In the genomic region with DNA sequence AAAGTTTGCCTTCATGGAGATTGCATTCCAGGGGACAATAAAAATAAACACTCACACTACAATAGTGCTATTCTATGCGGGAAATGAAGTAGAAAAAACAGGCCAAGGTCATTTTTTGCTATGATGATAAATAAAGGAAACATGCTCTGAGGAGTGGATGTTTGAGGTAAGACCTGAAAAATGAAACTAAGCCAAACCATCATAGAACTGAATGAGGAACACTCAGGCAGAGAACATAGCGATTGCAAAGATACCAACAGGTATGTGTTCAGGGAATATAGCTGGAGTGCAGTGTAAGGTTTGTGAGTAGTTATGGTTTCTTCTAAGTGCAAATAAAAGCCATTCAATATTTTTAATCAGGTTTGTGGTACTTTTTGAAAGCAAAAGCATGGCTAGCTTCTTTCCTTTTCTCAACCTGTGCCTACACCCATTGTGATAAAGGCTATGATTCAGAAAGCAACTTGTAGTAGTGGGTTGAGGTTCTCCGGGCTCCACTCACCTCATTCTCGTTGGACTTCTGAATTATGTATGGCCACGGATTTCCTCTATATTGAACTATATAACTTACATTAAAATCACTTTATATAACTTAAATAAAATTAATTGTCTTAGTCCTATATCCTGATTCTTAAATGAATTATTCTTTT, we compare ENCODE assay signal across 1 cellular context.
TF ChIP-seq lines count a peak whose summit lies in the region.

No MANE protein-coding gene starts in this region.

TF ChIP-seq in GM12878, 131 proteins besides CTCF, POLR2A, EP300 and RAD21 (continued from another document):
- TF ChIP-seq, protein P1, sequence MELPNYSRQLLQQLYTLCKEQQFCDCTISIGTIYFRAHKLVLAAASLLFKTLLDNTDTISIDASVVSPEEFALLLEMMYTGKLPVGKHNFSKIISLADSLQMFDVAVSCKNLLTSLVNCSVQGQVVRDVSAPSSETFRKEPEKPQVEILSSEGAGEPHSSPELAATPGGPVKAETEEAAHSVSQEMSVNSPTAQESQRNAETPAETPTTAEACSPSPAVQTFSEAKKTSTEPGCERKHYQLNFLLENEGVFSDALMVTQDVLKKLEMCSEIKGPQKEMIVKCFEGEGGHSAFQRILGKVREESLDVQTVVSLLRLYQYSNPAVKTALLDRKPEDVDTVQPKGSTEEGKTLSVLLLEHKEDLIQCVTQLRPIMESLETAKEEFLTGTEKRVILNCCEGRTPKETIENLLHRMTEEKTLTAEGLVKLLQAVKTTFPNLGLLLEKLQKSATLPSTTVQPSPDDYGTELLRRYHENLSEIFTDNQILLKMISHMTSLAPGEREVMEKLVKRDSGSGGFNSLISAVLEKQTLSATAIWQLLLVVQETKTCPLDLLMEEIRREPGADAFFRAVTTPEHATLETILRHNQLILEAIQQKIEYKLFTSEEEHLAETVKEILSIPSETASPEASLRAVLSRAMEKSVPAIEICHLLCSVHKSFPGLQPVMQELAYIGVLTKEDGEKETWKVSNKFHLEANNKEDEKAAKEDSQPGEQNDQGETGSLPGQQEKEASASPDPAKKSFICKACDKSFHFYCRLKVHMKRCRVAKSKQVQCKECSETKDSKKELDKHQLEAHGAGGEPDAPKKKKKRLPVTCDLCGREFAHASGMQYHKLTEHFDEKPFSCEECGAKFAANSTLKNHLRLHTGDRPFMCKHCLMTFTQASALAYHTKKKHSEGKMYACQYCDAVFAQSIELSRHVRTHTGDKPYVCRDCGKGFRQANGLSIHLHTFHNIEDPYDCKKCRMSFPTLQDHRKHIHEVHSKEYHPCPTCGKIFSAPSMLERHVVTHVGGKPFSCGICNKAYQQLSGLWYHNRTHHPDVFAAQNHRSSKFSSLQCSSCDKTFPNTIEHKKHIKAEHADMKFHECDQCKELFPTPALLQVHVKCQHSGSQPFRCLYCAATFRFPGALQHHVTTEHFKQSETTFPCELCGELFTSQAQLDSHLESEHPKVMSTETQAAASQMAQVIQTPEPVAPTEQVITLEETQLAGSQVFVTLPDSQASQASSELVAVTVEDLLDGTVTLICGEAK (IDR thresholded peaks at IDR 0.05; ENCODE audit: borderline replicate concordance): no peak
- no peak for TF ChIP-seq NRF1 (conservative IDR thresholded peaks at IDR 0.05; ENCODE audit: low read depth, low read length)
- TF ChIP-seq RB1 (IDR thresholded peaks at IDR 0.05; ENCODE audit: borderline replicate concordance): no peak
- no peak for TF ChIP-seq ZNF274 (IDR thresholded peaks at IDR 0.05; ENCODE audit: insufficient read depth, insufficient read length)
- no peak for TF ChIP-seq KLF5 (IDR thresholded peaks at IDR 0.05; ENCODE audit: partially characterized antibody)
- no peak for TF ChIP-seq DPF2 (IDR thresholded peaks at IDR 0.05)
- no peak for TF ChIP-seq CBX5 (IDR thresholded peaks at IDR 0.05; ENCODE audit: low read depth)
- TF ChIP-seq LARP7 (IDR thresholded peaks at IDR 0.05): no peak
- TF ChIP-seq NFYA (IDR thresholded peaks at IDR 0.05; ENCODE audit: borderline replicate concordance, low read depth, low read length): no peak
- TF ChIP-seq SRF (IDR thresholded peaks at IDR 0.05; ENCODE audit: low read depth in 2 of 2, low read length in 2 of 2): no peak
- TF ChIP-seq, protein P2, sequence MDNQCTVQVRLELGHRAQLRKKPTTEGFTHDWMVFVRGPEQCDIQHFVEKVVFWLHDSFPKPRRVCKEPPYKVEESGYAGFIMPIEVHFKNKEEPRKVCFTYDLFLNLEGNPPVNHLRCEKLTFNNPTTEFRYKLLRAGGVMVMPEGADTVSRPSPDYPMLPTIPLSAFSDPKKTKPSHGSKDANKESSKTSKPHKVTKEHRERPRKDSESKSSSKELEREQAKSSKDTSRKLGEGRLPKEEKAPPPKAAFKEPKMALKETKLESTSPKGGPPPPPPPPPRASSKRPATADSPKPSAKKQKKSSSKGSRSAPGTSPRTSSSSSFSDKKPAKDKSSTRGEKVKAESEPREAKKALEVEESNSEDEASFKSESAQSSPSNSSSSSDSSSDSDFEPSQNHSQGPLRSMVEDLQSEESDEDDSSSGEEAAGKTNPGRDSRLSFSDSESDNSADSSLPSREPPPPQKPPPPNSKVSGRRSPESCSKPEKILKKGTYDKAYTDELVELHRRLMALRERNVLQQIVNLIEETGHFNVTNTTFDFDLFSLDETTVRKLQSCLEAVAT (IDR thresholded peaks at IDR 0.05): no peak
- no peak for TF ChIP-seq EED (IDR thresholded peaks at IDR 0.05; ENCODE audit: low read depth)
- TF ChIP-seq, protein P3, sequence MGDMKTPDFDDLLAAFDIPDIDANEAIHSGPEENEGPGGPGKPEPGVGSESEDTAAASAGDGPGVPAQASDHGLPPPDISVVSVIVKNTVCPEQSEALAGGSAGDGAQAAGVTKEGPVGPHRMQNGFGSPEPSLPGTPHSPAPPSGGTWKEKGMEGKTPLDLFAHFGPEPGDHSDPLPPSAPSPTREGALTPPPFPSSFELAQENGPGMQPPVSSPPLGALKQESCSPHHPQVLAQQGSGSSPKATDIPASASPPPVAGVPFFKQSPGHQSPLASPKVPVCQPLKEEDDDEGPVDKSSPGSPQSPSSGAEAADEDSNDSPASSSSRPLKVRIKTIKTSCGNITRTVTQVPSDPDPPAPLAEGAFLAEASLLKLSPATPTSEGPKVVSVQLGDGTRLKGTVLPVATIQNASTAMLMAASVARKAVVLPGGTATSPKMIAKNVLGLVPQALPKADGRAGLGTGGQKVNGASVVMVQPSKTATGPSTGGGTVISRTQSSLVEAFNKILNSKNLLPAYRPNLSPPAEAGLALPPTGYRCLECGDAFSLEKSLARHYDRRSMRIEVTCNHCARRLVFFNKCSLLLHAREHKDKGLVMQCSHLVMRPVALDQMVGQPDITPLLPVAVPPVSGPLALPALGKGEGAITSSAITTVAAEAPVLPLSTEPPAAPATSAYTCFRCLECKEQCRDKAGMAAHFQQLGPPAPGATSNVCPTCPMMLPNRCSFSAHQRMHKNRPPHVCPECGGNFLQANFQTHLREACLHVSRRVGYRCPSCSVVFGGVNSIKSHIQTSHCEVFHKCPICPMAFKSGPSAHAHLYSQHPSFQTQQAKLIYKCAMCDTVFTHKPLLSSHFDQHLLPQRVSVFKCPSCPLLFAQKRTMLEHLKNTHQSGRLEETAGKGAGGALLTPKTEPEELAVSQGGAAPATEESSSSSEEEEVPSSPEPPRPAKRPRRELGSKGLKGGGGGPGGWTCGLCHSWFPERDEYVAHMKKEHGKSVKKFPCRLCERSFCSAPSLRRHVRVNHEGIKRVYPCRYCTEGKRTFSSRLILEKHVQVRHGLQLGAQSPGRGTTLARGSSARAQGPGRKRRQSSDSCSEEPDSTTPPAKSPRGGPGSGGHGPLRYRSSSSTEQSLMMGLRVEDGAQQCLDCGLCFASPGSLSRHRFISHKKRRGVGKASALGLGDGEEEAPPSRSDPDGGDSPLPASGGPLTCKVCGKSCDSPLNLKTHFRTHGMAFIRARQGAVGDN (IDR thresholded peaks at IDR 0.05): no peak
- no peak for TF ChIP-seq NR2F1 (conservative IDR thresholded peaks at IDR 0.05)
- no peak for TF ChIP-seq NR2C2 (IDR thresholded peaks at IDR 0.05; ENCODE audit: borderline replicate concordance, control insufficient read depth, insufficient read length, low read depth)
- TF ChIP-seq FOXK2 (IDR thresholded peaks at IDR 0.05): no peak
